Comparison of ENCODE assay signal across 17 cellular contexts in the genomic region with DNA sequence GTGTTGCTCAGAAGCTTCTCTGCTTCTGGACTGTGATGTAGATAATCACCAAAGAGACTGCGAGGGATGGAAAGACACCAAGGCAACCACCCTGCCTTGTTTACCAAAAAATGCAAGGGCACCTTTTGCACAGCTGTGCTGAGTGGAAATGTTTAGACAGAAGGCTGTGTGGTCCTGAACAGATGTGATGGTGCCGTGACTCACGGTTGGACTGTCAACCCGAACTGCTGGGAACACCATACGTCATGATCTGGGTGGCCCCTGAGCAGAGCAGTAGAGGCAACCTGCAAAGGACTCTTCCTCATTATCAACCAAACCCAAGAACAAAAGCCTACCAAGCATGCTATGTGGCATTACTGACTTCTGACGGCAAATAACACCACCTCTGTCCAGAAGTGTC.
A peak's percentile ranks its signal among the peaks of the same experiment; 100 is the strongest.
DNase-seq lines count a peak whose midpoint lies in the region; ATAC-seq and TF ChIP-seq lines count a peak whose summit lies in the region.
"Had no signal": no experiment of that assay in that cellular context is flagged by ENCODE, and none has a peak within 500 bp of the region (broad histone marks: within the 10 kb centered on the region; RNA-seq: fewer than 3 reads in every experiment).

No MANE protein-coding gene starts in this region.

- H3K27ac Mint-ChIP-seq in activated T-helper 2 cell treated with anti-CD3 and anti-CD28 coated beads, Interferon-gamma antibody, Interleukin-2, Interleukin-4, amounts not matched to agents 10 μg/mL and 5 μg/mL and 100 μg/mL, durations not matched to agents 14 hours and 24 hours and 36 hours, result peak overlapping the region; percentile 29
- peak overlapping the region in 1 of 8 donors; percentile 46 for H3K27ac Mint-ChIP-seq in CD8-positive, alpha-beta memory T cell
- H3K27ac Mint-ChIP-seq in natural killer cell treated with Interleukin-12 subunit alpha and Interleukin-12 subunit beta and Interleukin-15 and Interleukin-18, amount 100 ng/mL, for 72 hours, result no peak overlapping the region
- H3K27ac Mint-ChIP-seq: natural killer cell had no signal

- no peak overlapping the region for H3K18ac ChIP-seq in IMR-90 (ENCODE audit: low read depth, low read length)

- no peaks in the 10 kb centered on the region for H3K36me3 Mint-ChIP-seq in activated T-helper 2 cell treated with anti-CD3 and anti-CD28 coated beads, Interferon-gamma antibody, Interleukin-2, Interleukin-4, amounts not matched to agents 10 μg/mL and 5 μg/mL and 100 μg/mL, durations not matched to agents 14 hours and 24 hours and 36 hours (ENCODE audit: low read depth)
- H3K36me3 Mint-ChIP-seq in CD8-positive, alpha-beta memory T cell, result no peaks in the 10 kb centered on the region
- no peaks in the 10 kb centered on the region for H3K36me3 Mint-ChIP-seq in natural killer cell treated with Interleukin-12 subunit alpha and Interleukin-12 subunit beta and Interleukin-15 and Interleukin-18, amount 100 ng/mL, for 72 hours
- H3K36me3 Mint-ChIP-seq: natural killer cell had no signal

- H3K23ac ChIP-seq in IMR-90 (ENCODE audit: low read depth, low read length), result no peak overlapping the region

- no peak overlapping the region for H4K91ac ChIP-seq in IMR-90 (ENCODE audit: insufficient read depth, low read depth, low read length)

- no peak overlapping the region for H3K4me3 Mint-ChIP-seq in activated T-helper 2 cell treated with anti-CD3 and anti-CD28 coated beads, Interferon-gamma antibody, Interleukin-2, Interleukin-4, amounts not matched to agents 10 μg/mL and 5 μg/mL and 100 μg/mL, durations not matched to agents 14 hours and 24 hours and 36 hours (ENCODE audit: low read depth)
- no peak overlapping the region for H3K4me3 Mint-ChIP-seq in CD8-positive, alpha-beta memory T cell
- H3K4me3 Mint-ChIP-seq in natural killer cell treated with Interleukin-12 subunit alpha and Interleukin-12 subunit beta and Interleukin-15 and Interleukin-18, amount 100 ng/mL, for 72 hours, result no peak overlapping the region
- H3K4me3 Mint-ChIP-seq: natural killer cell had no signal

- H2BK20ac ChIP-seq in IMR-90 (ENCODE audit: low read depth, low read length), result no peak overlapping the region

- H3K56ac ChIP-seq in IMR-90 (ENCODE audit: extremely low read depth, insufficient read depth, low read length), result no peak overlapping the region

- no peak overlapping the region for H3K4me3 ChIP-seq in AG10803 (ENCODE audit: low read length)
- H3K4me3 ChIP-seq in IMR-90 (ENCODE audit: insufficient read depth, low read depth, low read length), result no peak overlapping the region
- H3K4me3 ChIP-seq in CD8-positive, alpha-beta memory T cell (ENCODE audit: low read length), result no peak overlapping the region
- H3K4me3 ChIP-seq: BLaER1 treated with 17β-estradiol and CSF1 and Interleukin-3, amounts not matched to agents 10 nM and 100 nM; right atrium auricular region had no signal

- H4K20me1 ChIP-seq in IMR-90 (ENCODE audit: insufficient read depth, low read length), result no peaks in the 10 kb centered on the region
- H4K20me1 ChIP-seq: BLaER1 treated with 17β-estradiol and CSF1 and Interleukin-3, amounts not matched to agents 10 nM and 100 nM had no signal

- 33% methylated on average over 1 of the region's 6 CpGs; no CpG with 5 or more reads in 1 of the 2 experiments for WGBS in IMR-90 (ENCODE audit: extremely low coverage in 2 of 2, insufficient read length in 1 of 2), 2 experiments

- H2AK5ac ChIP-seq in IMR-90 (ENCODE audit: low read depth, low read length), result no peak overlapping the region

- DNase-seq in AG10803 (ENCODE audit: low read depth) (peak; percentile 45), IMR-90 (peak; percentile 63)
- DNase-seq in activated T-helper 2 cell treated with anti-CD3 and anti-CD28 coated beads, Interferon-gamma antibody, Interleukin-2, Interleukin-4, amounts not matched to agents 10 μg/mL and 5 μg/mL and 100 μg/mL, durations not matched to agents 14 hours and 24 hours and 36 hours (ENCODE audit: low spot score), result no peak
- DNase-seq in stimulated activated CD4-positive, alpha-beta T cell treated with anti-CD3 and anti-CD28 coated beads, Interleukin-15, amount 100 ng/mL, for 48 hours (ENCODE audit: low read depth in 2 of 2), result peak; percentile 57 to 60
- no peak for DNase-seq in CD8-positive, alpha-beta memory T cell
- DNase-seq in natural killer cell treated with Interleukin-12 subunit alpha and Interleukin-12 subunit beta and Interleukin-15 and Interleukin-18, amount 100 ng/mL, for 72 hours (ENCODE audit: low spot score), result no peak
- DNase-seq: amygdala; effector CD4-positive, alpha-beta T cell; glutamatergic neuron; natural killer cell; NCI-H1048; NCI-H446 treated with DMSO at 0.1 percent for 48 hours; SIG-M5 had no signal

- H3K4me1 ChIP-seq in IMR-90 (ENCODE audit: control insufficient read depth, insufficient read depth, low read length), result no peaks in the 10 kb centered on the region
- H3K4me1 ChIP-seq in CD8-positive, alpha-beta memory T cell (ENCODE audit: insufficient read depth, low read length), result no peaks in the 10 kb centered on the region
- H3K4me1 ChIP-seq: right atrium auricular region had no signal

- no peak for TF ChIP-seq CTCF in AG10803 (conservative IDR thresholded peaks at IDR 0.05; ENCODE audit: low read length)
- TF ChIP-seq CTCF in IMR-90 (conservative IDR thresholded peaks at IDR 0.05; ENCODE audit: low read depth, low read length), result no peak

- H4K5ac ChIP-seq in IMR-90 (ENCODE audit: low read depth, low read length), result no peak overlapping the region

- no peaks in the 10 kb centered on the region for H3K36me3 ChIP-seq in IMR-90 (ENCODE audit: control insufficient read depth, insufficient read depth, low read length)
- no peaks in the 10 kb centered on the region for H3K36me3 ChIP-seq in CD8-positive, alpha-beta memory T cell (ENCODE audit: insufficient read depth, low read length)
- H3K36me3 ChIP-seq: BLaER1 treated with 17β-estradiol and CSF1 and Interleukin-3, amounts not matched to agents 10 nM and 100 nM; right atrium auricular region had no signal

- intact Hi-C loops in IMR-90 (cut with micrococcal nuclease), result no loop called here
- intact Hi-C loops in activated T-helper 2 cell treated with anti-CD3 and anti-CD28 coated beads, Interferon-gamma antibody, Interleukin-2, Interleukin-4, amounts not matched to agents 10 μg/mL and 5 μg/mL and 100 μg/mL, durations not matched to agents 14 hours and 24 hours and 36 hours (cut with micrococcal nuclease), result no loop called here

- no peak for TF ChIP-seq POLR2A in IMR-90 (IDR thresholded peaks at IDR 0.05; ENCODE audit: low read depth, low read length)

- H3K9ac ChIP-seq in IMR-90 (ENCODE audit: low read depth, low read length), result no peak overlapping the region
- H3K9ac ChIP-seq: BLaER1 treated with 17β-estradiol and CSF1 and Interleukin-3, amounts not matched to agents 10 nM and 100 nM had no signal

- no peaks in the 10 kb centered on the region for H3K79me1 ChIP-seq in IMR-90 (ENCODE audit: low read depth in 1 of 2, low read length in 2 of 2)

- H2AK9ac ChIP-seq in IMR-90 (replicated peaks; ENCODE audit: low read depth, low read length, poor library complexity), result no peak overlapping the region

- in situ Hi-C loops in IMR-90 (cut with MboI; ENCODE audit: low sequenced_read_pairs), result no loop called here

- ATAC-seq in IMR-90 (ENCODE audit: low read depth) (peak; percentile 48), HG03469 (IDR thresholded peaks at IDR 0.05; ENCODE audit: unreplicated experiment) (no peak), HG03045 (IDR thresholded peaks at IDR 0.05; ENCODE audit: unreplicated experiment) (no peak)
- no peak for ATAC-seq in natural killer cell treated with Interleukin-12 subunit alpha and Interleukin-12 subunit beta and Interleukin-15 and Interleukin-18, amount 100 ng/mL, for 72 hours
- ATAC-seq: natural killer cell had no signal

- H3K4ac ChIP-seq in IMR-90 (ENCODE audit: low read depth, low read length), result no peak overlapping the region

- no peak overlapping the region for H2BK15ac ChIP-seq in IMR-90 (ENCODE audit: low read depth, low read length)

- no peak for TF ChIP-seq RAD21 in IMR-90 (IDR thresholded peaks at IDR 0.05; ENCODE audit: low read length)

- POLR2A ChIA-PET in IMR-90 (lab: Charles Lee; ENCODE audit: unreplicated experiment), result interaction anchor here (0.6 kb wide), 1 partner anchor 62 kb away, joined by 3 read pairs; no protein-coding TSS in a partner anchor
- POLR2A ChIA-PET in CD8-positive, alpha-beta memory T cell (lab: Charles Lee), result no interaction called here

- peaks cover 3% of the 10 kb centered on the region; the same call in 1 of the 2 replicates for H3K27me3 ChIP-seq in IMR-90 (ENCODE audit: control insufficient read depth, insufficient read depth, low read length)
- no peaks in the 10 kb centered on the region for H3K27me3 ChIP-seq in CD8-positive, alpha-beta memory T cell (ENCODE audit: insufficient read depth, low read length, poor library complexity, severe bottlenecking)
- H3K27me3 ChIP-seq: BLaER1 treated with 17β-estradiol and CSF1 and Interleukin-3, amounts not matched to agents 10 nM and 100 nM; right atrium auricular region had no signal

- H4K8ac ChIP-seq in IMR-90 (ENCODE audit: low read depth in 2 of 2, low read length in 2 of 2), result no peak overlapping the region

- no TSS peak for BruUV-seq in IMR-90 (replicated peaks; lab: Mats Ljungman, UMichigan)

- no peak overlapping the region for H3K4me2 ChIP-seq in IMR-90 (ENCODE audit: low read depth, low read length)

- H3K9me3 Mint-ChIP-seq in activated T-helper 2 cell treated with anti-CD3 and anti-CD28 coated beads, Interferon-gamma antibody, Interleukin-2, Interleukin-4, amounts not matched to agents 10 μg/mL and 5 μg/mL and 100 μg/mL, durations not matched to agents 14 hours and 24 hours and 36 hours, result no peaks in the 10 kb centered on the region
- no peaks in the 10 kb centered on the region for H3K9me3 Mint-ChIP-seq in CD8-positive, alpha-beta memory T cell
- H3K9me3 Mint-ChIP-seq in natural killer cell treated with Interleukin-12 subunit alpha and Interleukin-12 subunit beta and Interleukin-15 and Interleukin-18, amount 100 ng/mL, for 72 hours, result no peaks in the 10 kb centered on the region
- H3K9me3 Mint-ChIP-seq: natural killer cell had no signal

- H2BK120ac ChIP-seq in IMR-90 (ENCODE audit: low read depth, low read length), result no peak overlapping the region

- H3K27me3 Mint-ChIP-seq in activated T-helper 2 cell treated with anti-CD3 and anti-CD28 coated beads, Interferon-gamma antibody, Interleukin-2, Interleukin-4, amounts not matched to agents 10 μg/mL and 5 μg/mL and 100 μg/mL, durations not matched to agents 14 hours and 24 hours and 36 hours (ENCODE audit: low read depth), result no peaks in the 10 kb centered on the region
- no peaks in the 10 kb centered on the region for H3K27me3 Mint-ChIP-seq in CD8-positive, alpha-beta memory T cell
- no peaks in the 10 kb centered on the region for H3K27me3 Mint-ChIP-seq in natural killer cell treated with Interleukin-12 subunit alpha and Interleukin-12 subunit beta and Interleukin-15 and Interleukin-18, amount 100 ng/mL, for 72 hours

- H3K9me1 ChIP-seq in IMR-90 (ENCODE audit: insufficient read depth, low read length), result no peaks in the 10 kb centered on the region

- H3K27ac ChIP-seq in IMR-90 (ENCODE audit: insufficient read depth, low read length), result no peak overlapping the region
- no peak overlapping the region for H3K27ac ChIP-seq in CD8-positive, alpha-beta memory T cell (ENCODE audit: low read depth, low read length)
- H3K27ac ChIP-seq: BLaER1 treated with 17β-estradiol and CSF1 and Interleukin-3, amounts not matched to agents 10 nM and 100 nM; right atrium auricular region had no signal

- H2AFZ ChIP-seq in IMR-90 (replicated peaks; ENCODE audit: low read length, poor library complexity), result peak overlapping the region; percentile 33

- no peak overlapping the region for H3K14ac ChIP-seq in IMR-90 (replicated peaks; ENCODE audit: low read depth, low read length)

- CTCF ChIA-PET in IMR-90 (lab: Yijun Ruan, JAX), result no interaction called here
- CTCF ChIA-PET in CD8-positive, alpha-beta memory T cell (lab: Charles Lee), result no interaction called here

- dilution Hi-C loops in IMR-90 (cut with HindIII; ENCODE audit: low sequenced_read_pairs, unreplicated experiment), result no loop called here

- H2BK5ac ChIP-seq in IMR-90 (ENCODE audit: low read depth, low read length, poor library complexity, severe bottlenecking), result no peak overlapping the region

- H3K4me1 Mint-ChIP-seq in activated T-helper 2 cell treated with anti-CD3 and anti-CD28 coated beads, Interferon-gamma antibody, Interleukin-2, Interleukin-4, amounts not matched to agents 10 μg/mL and 5 μg/mL and 100 μg/mL, durations not matched to agents 14 hours and 24 hours and 36 hours (ENCODE audit: low read depth), result peaks cover 8% of the 10 kb centered on the region
- H3K4me1 Mint-ChIP-seq in CD8-positive, alpha-beta memory T cell, result no peaks in the 10 kb centered on the region
- H3K4me1 Mint-ChIP-seq in natural killer cell treated with Interleukin-12 subunit alpha and Interleukin-12 subunit beta and Interleukin-15 and Interleukin-18, amount 100 ng/mL, for 72 hours (ENCODE audit: low read depth in 2 of 2), result peaks cover 0 to 4% of the 10 kb centered on the region in 2 donors
- H3K4me1 Mint-ChIP-seq: natural killer cell had no signal

- no peaks in the 10 kb centered on the region for H3K9me3 ChIP-seq in IMR-90 (ENCODE audit: control insufficient read depth, insufficient read depth, low read length)
- H3K9me3 ChIP-seq in CD8-positive, alpha-beta memory T cell (ENCODE audit: low read length), result no peaks in the 10 kb centered on the region
- H3K9me3 ChIP-seq: right atrium auricular region had no signal

Comparison
In these comparisons a context has a peak if more than half of its experiments do, and no peak if none do; other contexts are left out.
1. DNase-seq: peak in AG10803 (single experiment), IMR-90 (single experiment) and stimulated activated CD4-positive, alpha-beta T cell treated with anti-CD3 and anti-CD28 coated beads, Interleukin-15, amount 100 ng/mL, for 48 hours (2 of 2); none in activated T-helper 2 cell treated with anti-CD3 and anti-CD28 coated beads, Interferon-gamma antibody, Interleukin-2, Interleukin-4, amounts not matched to agents 10 μg/mL and 5 μg/mL and 100 μg/mL, durations not matched to agents 14 hours and 24 hours and 36 hours (single experiment), CD8-positive, alpha-beta memory T cell (0 of 5) and natural killer cell treated with Interleukin-12 subunit alpha and Interleukin-12 subunit beta and Interleukin-15 and Interleukin-18, amount 100 ng/mL, for 72 hours (single experiment).